8 cellular contexts compared by ENCODE assay signal in genomic region chr11:66068923-66069714, GRCh38. TPM values are rescaled to one million over a fixed set of nuclear protein-coding genes. Genes with fewer than 3 reads are reported as not detected.
DNase-seq lines count a peak whose midpoint lies in the region; ATAC-seq, FAIRE-seq and TF ChIP-seq lines count a peak whose summit lies in the region.

No MANE protein-coding gene starts in this region.

- no peaks in the 10 kb centered on the region for H3K27me3 Mint-ChIP-seq in astrocyte (ENCODE audit: low read depth, unreplicated experiment)

- BruUV-seq in HCT116 (replicated peaks; lab: Mats Ljungman, UMichigan) (no TSS peak), PC-3 (replicated peaks; lab: Mats Ljungman, UMichigan) (TSS peak; percentile 67)

- peaks cover 32% of the 10 kb centered on the region for H3K4me1 Mint-ChIP-seq in astrocyte (ENCODE audit: low read depth, unreplicated experiment)

- POLR2A ChIA-PET in HCT116 (lab: Charles Lee) (interaction anchor here (0.6 kb wide), 1 partner anchor 54 kb away, joined by 3 read pairs; no protein-coding TSS in a partner anchor), PC-3 (lab: Charles Lee; ENCODE audit: unreplicated experiment) (interaction anchor here (0.6 kb wide), 1 partner anchor 12 kb away, joined by 27 read pairs; no protein-coding TSS in a partner anchor)

- H3K79me2 ChIP-seq in HCT116 (ENCODE audit: insufficient read depth, low read length), result peaks cover 50% of the 10 kb centered on the region
- H3K79me2 ChIP-seq in PC-3 (ENCODE audit: low read length), result peaks cover 38% of the 10 kb centered on the region
- H3K79me2 ChIP-seq in astrocyte (ENCODE audit: insufficient read depth, low read length), result peaks cover 57% of the 10 kb centered on the region

- no peak for TF ChIP-seq RAD21 in HCT116 (IDR thresholded peaks at IDR 0.05; ENCODE audit: low read depth)

- H4K20me1 ChIP-seq in HCT116 (ENCODE audit: insufficient read depth) (no peaks in the 10 kb centered on the region), PC-3 (ENCODE audit: low read length) (no peaks in the 10 kb centered on the region), astrocyte (ENCODE audit: insufficient read depth, low read length) (peaks cover 61% of the 10 kb centered on the region)

- ATAC-seq in HCT116, result peak; percentile 12
- peak; percentile 6 for ATAC-seq in PC-3
- ATAC-seq in right cardiac atrium, result peak; percentile 20 to 41
- ATAC-seq in HG03378 (IDR thresholded peaks at IDR 0.05; ENCODE audit: unreplicated experiment), result no peak

- 31% methylated on average over 14 of the region's 14 CpGs for WGBS in right cardiac atrium

- DNase-seq in EH (ENCODE audit: low read depth) (peak; percentile 87), HCT116 (ENCODE audit: low read depth, low spot score) (no peak), PC-3 (peak; percentile 31), astrocyte (ENCODE audit: low read depth) (peak; percentile 53), right cardiac atrium (peak; percentile 46 to 71 (median 67)), retinal pigment epithelial cell (ENCODE audit: low read depth) (peak; percentile 49), iPS-NIHi7 (ENCODE audit: extremely low spot score) (no peak)

- H3K4me2 ChIP-seq in HCT116 (ENCODE audit: low read length) (peak overlapping the region; percentile 79), PC-3 (ENCODE audit: low read length) (peak overlapping the region; percentile 86), astrocyte (ENCODE audit: low read length) (peak overlapping the region; percentile 92)

- no peak for TF ChIP-seq POLR2A in HCT116 (IDR thresholded peaks at IDR 0.05; ENCODE audit: borderline replicate concordance, extremely low read depth, insufficient read depth, insufficient read length)

- no peaks in the 10 kb centered on the region for H3K9me3 Mint-ChIP-seq in astrocyte (ENCODE audit: unreplicated experiment)

- H3K9me3 ChIP-seq in HCT116 (ENCODE audit: control insufficient read depth in 1 of 2, insufficient read depth in 1 of 2, low read depth in 1 of 2, low read length in 2 of 2), result no peaks in the 10 kb centered on the region
- no peaks in the 10 kb centered on the region for H3K9me3 ChIP-seq in PC-3 (ENCODE audit: low read length)
- H3K9me3 ChIP-seq in astrocyte (ENCODE audit: insufficient read depth, low read depth, low read length), result no peaks in the 10 kb centered on the region
- H3K9me3 ChIP-seq in right cardiac atrium (ENCODE audit: control insufficient read depth, low read length), result no peaks in the 10 kb centered on the region

- no peak for FAIRE-seq in astrocyte (lab: Jason Lieb, UNC)

- H3K27me3 ChIP-seq in HCT116 (ENCODE audit: insufficient read depth, low read length) (no peaks in the 10 kb centered on the region), PC-3 (ENCODE audit: low read length) (no peaks in the 10 kb centered on the region), astrocyte (ENCODE audit: insufficient read depth, low read length) (no peaks in the 10 kb centered on the region), right cardiac atrium (ENCODE audit: control insufficient read depth, insufficient read depth) (no peaks in the 10 kb centered on the region)

- H2AFZ ChIP-seq in HCT116 (ENCODE audit: low read depth, low read length, poor library complexity, severe bottlenecking) (no peak overlapping the region), PC-3 (ENCODE audit: low read length) (no peak overlapping the region), astrocyte (ENCODE audit: low read depth, low read length) (no peak overlapping the region)

- peak overlapping the region; percentile 33 to 54 for H3K4me3 ChIP-seq in HCT116 (replicated peaks in 1 of 2; ENCODE audit: low read depth in 1 of 2, low read length in 2 of 2)
- peak overlapping the region; percentile 69 for H3K4me3 ChIP-seq in PC-3 (ENCODE audit: low read length)
- peak overlapping the region; percentile 19 for H3K4me3 ChIP-seq in astrocyte (ENCODE audit: insufficient read depth, low read depth, low read length)
- H3K4me3 ChIP-seq in right cardiac atrium (ENCODE audit: low read length), result peak overlapping the region; percentile 98
- peak overlapping the region; percentile 45 for H3K4me3 ChIP-seq in retinal pigment epithelial cell (ENCODE audit: low read length)

- RAD21 ChIA-PET in HCT116 (lab: Charles Lee; ENCODE audit: low non-redundant PET in 1 of 2, low total read pairs in 2 of 2, uncharacterized antibody in 2 of 2, unreplicated experiment in 2 of 2), result no interaction called here

- CTCF ChIA-PET in HCT116 (lab: Charles Lee), result interaction anchor here (1.0 to 2.0 kb wide), 5 partner anchors 12 to 191 kb away, joined by 3 to 11 read pairs (median 6); no protein-coding TSS in a partner anchor
- CTCF ChIA-PET in PC-3 (lab: Charles Lee), result interaction anchor here (0.6 kb wide), 1 partner anchor 13 kb away, joined by 4 read pairs; no protein-coding TSS in a partner anchor

- H3K36me3 ChIP-seq in HCT116 (ENCODE audit: control insufficient read depth in 1 of 2, insufficient read depth in 2 of 2, low read length in 2 of 2) (peaks cover 27 to 38% of the 10 kb centered on the region in 2 experiments; a peak in 3 of 4 replicates), PC-3 (ENCODE audit: low read depth, low read length) (peaks cover 48% of the 10 kb centered on the region), astrocyte (ENCODE audit: insufficient read depth, low read length) (peaks cover 51% of the 10 kb centered on the region)

- H3K9ac ChIP-seq in HCT116 (ENCODE audit: low read length) (peak overlapping the region; percentile 50), PC-3 (ENCODE audit: low read length) (peak overlapping the region; percentile 35; the same call in 1 of the 2 replicates), astrocyte (ENCODE audit: low read length) (peak overlapping the region; percentile 85)

- H3F3A ChIP-seq in PC-3 (ENCODE audit: low read length, unreplicated experiment), result peaks cover 11% of the 10 kb centered on the region

- TF ChIP-seq CTCF in HCT116 (IDR thresholded peaks at IDR 0.05 in 2 of 3, conservative IDR thresholded peaks at IDR 0.05 in 1 of 3; ENCODE audit: borderline replicate concordance in 1 of 3, insufficient read depth in 1 of 3, low read depth in 2 of 3, low read length in 2 of 3) (0 out of 6 replicates have a peak, but pooled peaks of 1 of the 3 experiments have one; percentile 19), PC-3 (conservative IDR thresholded peaks at IDR 0.05; ENCODE audit: low read depth, low read length) (peak; percentile 41), astrocyte (IDR thresholded peaks at IDR 0.05; ENCODE audit: insufficient read depth, low read depth, low read length) (peak; percentile 15), retinal pigment epithelial cell (conservative IDR thresholded peaks at IDR 0.05; ENCODE audit: low read depth, low read length) (peak; percentile 43)

- H3K27ac Mint-ChIP-seq in astrocyte (ENCODE audit: unreplicated experiment), result peak overlapping the region; percentile 70

- intact Hi-C loops in HCT116 (cut with micrococcal nuclease), result loop anchor here (2.0 kb wide), 1 partner anchor 66 kb away; no protein-coding TSS in a partner anchor
- intact Hi-C loops in PC-3 (cut with micrococcal nuclease), result no loop called here
- intact Hi-C loops in right cardiac atrium (cut with DNase I), result loop anchor here in 1 of 4 donors (5.0 kb wide), 1 partner anchor 58 kb away; no protein-coding TSS in a partner anchor

- H3K4me3 Mint-ChIP-seq in astrocyte (ENCODE audit: unreplicated experiment), result peak overlapping the region; percentile 85

- peaks cover 18% of the 10 kb centered on the region for H3K36me3 Mint-ChIP-seq in astrocyte (ENCODE audit: low read depth, unreplicated experiment)

- H3K9me2 ChIP-seq in HCT116 (ENCODE audit: insufficient read depth), result no peaks in the 10 kb centered on the region
- H3K9me2 ChIP-seq in PC-3 (replicated peaks; ENCODE audit: low read length), result no peaks in the 10 kb centered on the region

- H3K4me1 ChIP-seq in HCT116 (ENCODE audit: control insufficient read depth in 1 of 2, insufficient read depth in 2 of 2, low read length in 2 of 2) (peaks cover 10 to 21% of the 10 kb centered on the region in 2 experiments), PC-3 (ENCODE audit: insufficient read depth, low read length) (peaks cover 25% of the 10 kb centered on the region), astrocyte (ENCODE audit: insufficient read depth, low read length) (peaks cover 25% of the 10 kb centered on the region), right cardiac atrium (ENCODE audit: control insufficient read depth, insufficient read depth, low read length) (peaks cover 6% of the 10 kb centered on the region)

- H3K27ac ChIP-seq in HCT116 (ENCODE audit: low read depth, low read length), result peak overlapping the region; percentile 89
- H3K27ac ChIP-seq in PC-3 (ENCODE audit: low read length), result no peak overlapping the region
- H3K27ac ChIP-seq in astrocyte (ENCODE audit: low read depth, low read length), result peak overlapping the region; percentile 65
- H3K27ac ChIP-seq in right cardiac atrium (ENCODE audit: low read length), result peak overlapping the region; percentile 93

TF ChIP-seq in HCT116, 20 proteins besides CTCF, POLR2A, EP300 and RAD21 (continues in another document):
- TF ChIP-seq CBX3 (IDR thresholded peaks at IDR 0.05; ENCODE audit: low read depth), result no peak
- TF ChIP-seq SP1 (IDR thresholded peaks at IDR 0.05; ENCODE audit: low read depth), result no peak
- TF ChIP-seq ELF1 (IDR thresholded peaks at IDR 0.05; ENCODE audit: borderline replicate concordance, low read depth), result no peak
- no peak for TF ChIP-seq JUND (IDR thresholded peaks at IDR 0.05)
- TF ChIP-seq EZH2phosphoT487 (IDR thresholded peaks at IDR 0.05; ENCODE audit: borderline replicate concordance), result no peak

RNA-seq across cellular contexts. Expression of gene PACS1, which starts 1.0 kb away (rescaled TPM):
- total RNA-seq in HCT116 (2021; ENCODE audit: unreplicated experiment) (41.1 TPM), PC-3 (2014; rRNA removed) (28.7 and 31.5 TPM in 2 replicates), astrocyte (86.0 and 86.9 TPM in 2 replicates), right cardiac atrium (10 to 100 TPM; 48.3 to 82.5 (median 56.5) TPM)
- polyA plus RNA-seq in HCT116 (2012), result 32.0 and 38.0 TPM in 2 replicates
- 30.9 TPM for polyA plus RNA-seq in right cardiac atrium

RNA-seq across cellular contexts. Expression of gene SF3B2, which starts 17.0 kb away (rescaled TPM):
- total RNA-seq in HCT116 (2021; ENCODE audit: unreplicated experiment) (300 TPM), PC-3 (2014; rRNA removed) (241 and 318 TPM in 2 replicates), astrocyte (169 and 170 TPM in 2 replicates), right cardiac atrium (10 to 100 TPM; 84.4 to 97.7 (median 91.7) TPM)
- 193 and 224 TPM in 2 replicates for polyA plus RNA-seq in HCT116 (2012)
- 62.1 TPM for polyA plus RNA-seq in right cardiac atrium

RNA-seq across cellular contexts. Expression of gene GAL3ST3, which starts 20.2 kb away (rescaled TPM):
- total RNA-seq in HCT116 (2021; ENCODE audit: unreplicated experiment) (not detected), PC-3 (2014; rRNA removed) (not detected in 2 replicates), astrocyte (0.46 and 0.61 TPM in 2 replicates), right cardiac atrium (10 to 100 TPM; 10.8 to 13.6 (median 12.1) TPM)
- polyA plus RNA-seq in HCT116 (2012), result 0.07 TPM in 1 of 2 replicates, not detected in the other
- 8.9 TPM for polyA plus RNA-seq in right cardiac atrium

RNA-seq across cellular contexts. Expression of gene CATSPER1, which starts 42.8 kb away (rescaled TPM):
- total RNA-seq in HCT116 (2021; ENCODE audit: unreplicated experiment) (2.4 TPM), PC-3 (2014; rRNA removed) (0.17 and 1.1 TPM in 2 replicates), astrocyte (0.45 TPM in 1 of 2 replicates, not detected in the other), right cardiac atrium (not detected)
- 3.8 and 4.5 TPM in 2 replicates for polyA plus RNA-seq in HCT116 (2012)
- polyA plus RNA-seq in right cardiac atrium, result not detected

RNA-seq across cellular contexts. Expression of gene CST6, which starts 57.3 kb away (rescaled TPM):
- 68.1 TPM for total RNA-seq in HCT116 (2021; ENCODE audit: unreplicated experiment)
- polyA plus RNA-seq in HCT116 (2012), result 218 and 244 TPM in 2 replicates
- total RNA-seq in PC-3 (2014; rRNA removed), result 74.5 and 84.2 TPM in 2 replicates
- total RNA-seq in astrocyte, result not detected in 2 replicates
- total RNA-seq in right cardiac atrium, result 1 to 10 TPM; 1.2 to 3.6 (median 2.2) TPM
- 2.1 TPM for polyA plus RNA-seq in right cardiac atrium

Comparison
In these comparisons a context has a peak if more than half of its experiments do, and no peak if none do; other contexts are left out.
1. DNase-seq: peak in EH (single experiment), PC-3 (single experiment), astrocyte (single experiment), right cardiac atrium (3 of 3) and retinal pigment epithelial cell (single experiment); none in HCT116 (single experiment) and iPS-NIHi7 (single experiment).
2. H3K4me3 ChIP-seq: peak in every context shown above with its lines; median percentile 98 in right cardiac atrium; 69 in PC-3; 45 in retinal pigment epithelial cell; 44 in HCT116; 19 in astrocyte.
3. H3K9ac ChIP-seq: peak in every context shown above with its lines; median percentile 85 in astrocyte; 50 in HCT116; 35 in PC-3.
4. Peak in every context shown above with its lines, with median percentiles within 50 percentile points of each other: H3K4me2 ChIP-seq.